ENCODE assay signal across 16 cellular contexts in genomic region chr1:44290250-44291094, GRCh38.
A peak's percentile ranks its signal among the peaks of the same experiment; 100 is the strongest.
DNase-seq lines count a peak whose midpoint lies in the region; ATAC-seq, FAIRE-seq and TF ChIP-seq lines count a peak whose summit lies in the region.
"Had no signal": no experiment of that assay in that cellular context is flagged by ENCODE, and none has a peak within 500 bp of the region (broad histone marks: within the 10 kb centered on the region; RNA-seq: fewer than 3 reads in every experiment).

No MANE protein-coding gene starts in this region.

- peak overlapping the region; percentile 6 for H3K9ac ChIP-seq in endocrine pancreas (ENCODE audit: control insufficient read depth, insufficient read depth, low read length)
- H3K9ac ChIP-seq: BLaER1, KMS-11 had no signal

- H3K36me3 ChIP-seq in endocrine pancreas (ENCODE audit: control insufficient read depth, insufficient read depth, low read length) (no peaks in the 10 kb centered on the region), sigmoid colon (peaks cover 0 to 50% (median 10%) of the 10 kb centered on the region in 4 donors)

- no peak overlapping the region for H3K27ac ChIP-seq in sigmoid colon
- H3K27ac ChIP-seq: BLaER1, KMS-11, PC-9, SK-N-MC had no signal

- H3K9me3 ChIP-seq in endocrine pancreas (ENCODE audit: control insufficient read depth, low read length) = no peaks in the 10 kb centered on the region
- no peaks in the 10 kb centered on the region for H3K9me3 ChIP-seq in sigmoid colon
- H3K9me3 ChIP-seq: BLaER1, MG63 had no signal

- no peak for TF ChIP-seq CTCF in sigmoid colon (IDR thresholded peaks at IDR 0.05)

- ATAC-seq in HG02981 (IDR thresholded peaks at IDR 0.05; ENCODE audit: unreplicated experiment) (no peak), left lobe of liver (no peak)

- WGBS in sigmoid colon, 2 donors = 89 to 91% methylated on average over 11 of the region's 11 CpGs

- DNase-seq in HUDEP-2 (lab: John Stamatoyannopoulos, UW; ENCODE audit: unreplicated experiment in 76 of 76) (peak in 75 of 76 experiments; percentile 12 to 83 (median 60)), OCI-M1 (lab: John Stamatoyannopoulos, UW) (peak; percentile 92), sigmoid colon (peak; percentile 29), left lobe of liver (ENCODE audit: low spot score) (no peak), H54 (ENCODE audit: insufficient read length, low spot score) (no peak)
- DNase-seq: HCEC 1CT, MG63, NCI-H1930, NCI-H2171 treated with DMSO at 0.1 percent for 48 hours, PC-9, T-helper 1 cell had no signal

- H3K4me3 ChIP-seq in endocrine pancreas (ENCODE audit: control insufficient read depth, insufficient read depth, low read length) = no peak overlapping the region
- H3K4me3 ChIP-seq in sigmoid colon = no peak overlapping the region
- H3K4me3 ChIP-seq: BLaER1, MG63, PC-9, SK-N-MC had no signal

- no peak for FAIRE-seq in H54 (lab: Jason Lieb, UNC)

- H3K4me1 ChIP-seq in endocrine pancreas (ENCODE audit: control insufficient read depth, insufficient read depth, low read length) (no peaks in the 10 kb centered on the region), sigmoid colon (peaks cover 0 to 14% (median 10%) of the 10 kb centered on the region in 4 donors)

- intact Hi-C loops in sigmoid colon (cut with DNase I) = no loop called here

- H3K27me3 ChIP-seq in endocrine pancreas (ENCODE audit: control insufficient read depth, insufficient read depth, low read length) = no peaks in the 10 kb centered on the region
- no peaks in the 10 kb centered on the region for H3K27me3 ChIP-seq in sigmoid colon
- H3K27me3 ChIP-seq: BLaER1, MG63 had no signal

- no peak for TF ChIP-seq POLR2A in sigmoid colon (IDR thresholded peaks at IDR 0.05)
- no peak for TF ChIP-seq POLR2A in H54 (IDR thresholded peaks at IDR 0.05; ENCODE audit: low read depth, low read length)

- TF ChIP-seq EP300 in sigmoid colon (IDR thresholded peaks at IDR 0.05) = no peak

Comparison
In these comparisons a context has a peak if more than half of its experiments do, and no peak if none do; other contexts are left out.
1. DNase-seq: peak in HUDEP-2 (75 of 76), OCI-M1 (single experiment) and sigmoid colon (single experiment); none in left lobe of liver (single experiment) and H54 (single experiment).